ENCODE assay signal across 22 cellular contexts in genomic region chr2:112024246-112024645, GRCh38. TPM values are rescaled to one million over a fixed set of nuclear protein-coding genes. Genes with fewer than 3 reads are reported as not detected.
DNase-seq lines count a peak whose midpoint lies in the region; ATAC-seq and TF ChIP-seq lines count a peak whose summit lies in the region.
"Had no signal": no experiment of that assay in that cellular context is flagged by ENCODE, and none has a peak within 500 bp of the region (broad histone marks: within the 10 kb centered on the region; RNA-seq: fewer than 3 reads in every experiment).

No MANE protein-coding gene starts in this region.

- H3K4me3 Mint-ChIP-seq in CD14-positive monocyte = peak overlapping the region in 1 of 2 donors; percentile 65
- no peak overlapping the region for H3K4me3 Mint-ChIP-seq in endodermal cell

- H2AFZ ChIP-seq in osteoblast (ENCODE audit: low read length) = no peak overlapping the region
- H2AFZ ChIP-seq: GM23248 had no signal

- no peak for DNase-seq in CD14-positive monocyte (ENCODE audit: low spot score)
- DNase-seq in SK-N-MC (ENCODE audit: low read depth, low spot score) = no peak
- no peak for DNase-seq in endodermal cell
- DNase-seq in osteoblast (ENCODE audit: insufficient read length, low spot score, missing footprints) = peak; percentile 65
- DNase-seq in GF-D8 (lab: John Stamatoyannopoulos, UW) = no peak
- DNase-seq in epidermal melanocyte (ENCODE audit: insufficient read length, low spot score) = no peak
- no peak for DNase-seq in NCI-H226
- DNase-seq: AML-193, DMS79, GM23248, KG1, NCI-H1105, NCI-H146, NCI-H2029, NCI-H2227 treated with DMSO at 0.1 percent for 48 hours, NCI-H510A treated with DMSO at 0.1 percent for 48 hours, NCI-H774, Peyer's patch, SJCRH30 had no signal

- H3K27me3 ChIP-seq in endodermal cell (ENCODE audit: control insufficient read depth, insufficient read depth, low read length, poor library complexity, severe bottlenecking) = no peaks in the 10 kb centered on the region
- H3K27me3 ChIP-seq in osteoblast (ENCODE audit: insufficient read depth, low read length) = peaks cover 18% of the 10 kb centered on the region
- H3K27me3 ChIP-seq: Peyer's patch, SJCRH30 had no signal

- peak overlapping the region; percentile 2; the same call in 1 of the 2 replicates for H3K4me3 ChIP-seq in SK-N-MC
- no peak overlapping the region for H3K4me3 ChIP-seq in endodermal cell (ENCODE audit: low read length)
- H3K4me3 ChIP-seq in osteoblast (ENCODE audit: insufficient read depth, low read length) = no peak overlapping the region
- H3K4me3 ChIP-seq: GM23248, HAP-1, Peyer's patch, SJCRH30 had no signal

- no peaks in the 10 kb centered on the region for H3K9me3 ChIP-seq in SK-N-MC (ENCODE audit: low read depth, low read length)
- H3K9me3 ChIP-seq in endodermal cell (ENCODE audit: control insufficient read depth, low read length) = peaks cover 3% of the 10 kb centered on the region
- no peaks in the 10 kb centered on the region for H3K9me3 ChIP-seq in osteoblast (ENCODE audit: low read depth, low read length)
- H3K9me3 ChIP-seq: HAP-1, Peyer's patch, SJCRH30 had no signal

- peaks cover 5% of the 10 kb centered on the region for H3K4me1 ChIP-seq in endodermal cell (ENCODE audit: control insufficient read depth, insufficient read depth, low read length)
- H3K4me1 ChIP-seq in osteoblast (ENCODE audit: insufficient read depth, low read length) = no peaks in the 10 kb centered on the region

- H3K36me3 Mint-ChIP-seq in CD14-positive monocyte (peaks cover 2 to 20% of the 10 kb centered on the region in 2 donors), endodermal cell (ENCODE audit: low read depth) (peaks cover 67% of the 10 kb centered on the region)

- H3K4me1 Mint-ChIP-seq in CD14-positive monocyte (peaks cover 14% of the 10 kb centered on the region), endodermal cell (peaks cover 33% of the 10 kb centered on the region)

- no peaks in the 10 kb centered on the region for H3K36me3 ChIP-seq in SK-N-MC (ENCODE audit: insufficient read depth, low read length)
- peaks cover 90% of the 10 kb centered on the region for H3K36me3 ChIP-seq in endodermal cell (ENCODE audit: control insufficient read depth, insufficient read depth, low read length)
- no peaks in the 10 kb centered on the region for H3K36me3 ChIP-seq in osteoblast (ENCODE audit: insufficient read depth, low read length)
- H3K36me3 ChIP-seq: HAP-1, Peyer's patch had no signal

- H3K27ac ChIP-seq in SK-N-MC (no peak overlapping the region), endodermal cell (ENCODE audit: low read depth, low read length) (no peak overlapping the region), osteoblast (ENCODE audit: low read depth, low read length) (no peak overlapping the region)
- H3K27ac ChIP-seq: C4-2B, GM23248, Peyer's patch, SJCRH30 had no signal

- H3K27ac Mint-ChIP-seq in CD14-positive monocyte = peak overlapping the region in 4 of 7 donors; percentile 51 to 79 (median 70)
- H3K27ac Mint-ChIP-seq in endodermal cell = peak overlapping the region; percentile 26

- TF ChIP-seq CTCF in CD14-positive monocyte (IDR thresholded peaks at IDR 0.05) (no peak), endodermal cell (conservative IDR thresholded peaks at IDR 0.05) (no peak), osteoblast (IDR thresholded peaks at IDR 0.05; ENCODE audit: extremely low read depth, low read depth, low read length) (no peak)

- H3K79me2 ChIP-seq in osteoblast (ENCODE audit: insufficient read depth, low read length) = no peaks in the 10 kb centered on the region

- intact Hi-C loops in CD14-positive monocyte (cut with micrococcal nuclease) = no loop called here

- H3K4me2 ChIP-seq in osteoblast (ENCODE audit: insufficient read depth, low read length) = no peak overlapping the region

- no peaks in the 10 kb centered on the region for H4K20me1 ChIP-seq in osteoblast (ENCODE audit: insufficient read depth, low read length)

- H3K9ac ChIP-seq in SK-N-MC (ENCODE audit: insufficient read length) (peak overlapping the region; percentile 43), endodermal cell (ENCODE audit: extremely low read depth, low read length, poor library complexity, severe bottlenecking) (no peak overlapping the region)
- H3K9ac ChIP-seq: GM23248 had no signal

- WGBS in endodermal cell (ENCODE audit: insufficient coverage in 1 of 2, insufficient read length in 1 of 2), 2 experiments = 88 to 96% methylated on average over 9 of the region's 9 CpGs

- peaks cover 0 to 2% (median 1%) of the 10 kb centered on the region in 3 donors for H3K27me3 Mint-ChIP-seq in CD14-positive monocyte (ENCODE audit: low read depth in 3 of 3)
- no peaks in the 10 kb centered on the region for H3K27me3 Mint-ChIP-seq in endodermal cell (ENCODE audit: insufficient read depth)

- no peaks in the 10 kb centered on the region for H3K9me3 Mint-ChIP-seq in CD14-positive monocyte
- H3K9me3 Mint-ChIP-seq in endodermal cell = peaks cover under 1% of the 10 kb centered on the region

- ATAC-seq in GM19023 (IDR thresholded peaks at IDR 0.05; ENCODE audit: unreplicated experiment) = no peak

RNA-seq across cellular contexts. Expression of gene TMEM87B, which starts 30.8 kb away (rescaled TPM):
- 10 to 100 TPM in 1 of 2 donors, 1 to 10 TPM in 1; 9.1 to 11.4 TPM for polyA plus RNA-seq in CD14-positive monocyte
- 10 to 100 TPM; 20.2 to 22.3 TPM for total RNA-seq in endodermal cell
- 12.8 TPM for polyA plus RNA-seq in endodermal cell (2013, experiment 1 of 2)
- polyA plus RNA-seq in endodermal cell (2013, experiment 2 of 2) = 14.4 TPM
- total RNA-seq in osteoblast = 33.7 and 38.9 TPM in 2 replicates
